In genomic region chr3:46218310-46218709, GRCh38 we compare ENCODE assay signal across 3 cellular contexts.
TF ChIP-seq lines count a peak whose summit lies in the region.

No MANE protein-coding gene starts in this region.

TF ChIP-seq in HepG2, 621 proteins besides CTCF, POLR2A, EP300 and RAD21:
- TF ChIP-seq CREB1 (IDR thresholded peaks at IDR 0.05) = peak; percentile 59; the same call in 1 of the 2 replicates
- TF ChIP-seq CREB1 (CRISPR knock-in tag; IDR thresholded peaks at IDR 0.05) = no peak
- no peak for TF ChIP-seq ZNF790 (CRISPR knock-in tag; IDR thresholded peaks at IDR 0.05; ENCODE audit: borderline replicate concordance)
- no peak for TF ChIP-seq ZNF772 (CRISPR knock-in tag; IDR thresholded peaks at IDR 0.05)
- TF ChIP-seq YY1 (IDR thresholded peaks at IDR 0.05; ENCODE audit: insufficient read depth, insufficient replicate concordance, low read depth, low read length) = no peak
- no peak for TF ChIP-seq ZFX (CRISPR knock-in tag; IDR thresholded peaks at IDR 0.05; ENCODE audit: low read depth)
- TF ChIP-seq ZNF691 (CRISPR knock-in tag; IDR thresholded peaks at IDR 0.05; ENCODE audit: borderline replicate concordance, low read depth) = no peak
- TF ChIP-seq SCMH1 (CRISPR knock-in tag; IDR thresholded peaks at IDR 0.05; ENCODE audit: borderline replicate concordance) = no peak
- TF ChIP-seq ZBTB38 (CRISPR knock-in tag; IDR thresholded peaks at IDR 0.05) = no peak
- TF ChIP-seq MAFG (CRISPR knock-in tag; IDR thresholded peaks at IDR 0.05) = no peak
- TF ChIP-seq SNAPC2 (CRISPR knock-in tag; IDR thresholded peaks at IDR 0.05) = no peak
- no peak for TF ChIP-seq PAXIP1 (CRISPR knock-in tag; conservative IDR thresholded peaks at IDR 0.05)
- TF ChIP-seq ATF7 (IDR thresholded peaks at IDR 0.05) = peak; percentile 96
- no peak for TF ChIP-seq ATF7 (CRISPR knock-in tag; IDR thresholded peaks at IDR 0.05)

TF ChIP-seq in GM12891, 5 proteins besides CTCF, POLR2A, EP300 and RAD21:
- TF ChIP-seq POLR2AphosphoS5 (IDR thresholded peaks at IDR 0.05; ENCODE audit: low read depth, low read length) (no peak), TAF1 (IDR thresholded peaks at IDR 0.05; ENCODE audit: low read depth, low read length) (no peak), POU2F2 (IDR thresholded peaks at IDR 0.05; ENCODE audit: low read depth, low read length) (no peak), PAX5 (IDR thresholded peaks at IDR 0.05; ENCODE audit: insufficient read depth, low read length, severe bottlenecking) (no peak), SPI1 (IDR thresholded peaks at IDR 0.05; ENCODE audit: low read depth, low read length) (no peak)

TF ChIP-seq in K562, 482 proteins besides CTCF, POLR2A, EP300 and RAD21:
- no peak for TF ChIP-seq ZNF408 (CRISPR knock-in tag; IDR thresholded peaks at IDR 0.05; ENCODE audit: low read depth)
- no peak for TF ChIP-seq KLF10 (CRISPR knock-in tag; IDR thresholded peaks at IDR 0.05)
- no peak for TF ChIP-seq CREB1 (IDR thresholded peaks at IDR 0.05)
- TF ChIP-seq CREB1 (CRISPR knock-in tag; IDR thresholded peaks at IDR 0.05) = no peak
- TF ChIP-seq ATF3 (IDR thresholded peaks at IDR 0.05) = peak; percentile 21; the same call in 1 of the 2 replicates
- no peak for TF ChIP-seq ATF3 (CRISPR knock-in tag; conservative IDR thresholded peaks at IDR 0.05)
